ENCODE assay signal across 20 cellular contexts in genomic region chr2:168243061-168243460, GRCh38. TPM values are rescaled to one million over a fixed set of nuclear protein-coding genes. Genes with fewer than 3 reads are reported as not detected.
A peak's percentile ranks its signal among the peaks of the same experiment; 100 is the strongest.
DNase-seq lines count a peak whose midpoint lies in the region; ATAC-seq and TF ChIP-seq lines count a peak whose summit lies in the region.
"Had no signal": no experiment of that assay in that cellular context is flagged by ENCODE, and none has a peak within 500 bp of the region (broad histone marks: within the 10 kb centered on the region; RNA-seq: fewer than 3 reads in every experiment).

No MANE protein-coding gene starts in this region.

- no peak for ATAC-seq in activated CD4-positive, alpha-beta T cell treated with anti-CD3 and anti-CD28 coated beads for 36 hours
- ATAC-seq in T-helper 17 cell: no peak
- no peak for ATAC-seq in esophagus mucosa
- ATAC-seq: left lung, WTC11 had no signal

- peak overlapping the region; percentile 27 for H3K4me3 Mint-ChIP-seq in activated CD4-positive, alpha-beta T cell treated with anti-CD3 and anti-CD28 coated beads for 36 hours
- H3K4me3 Mint-ChIP-seq in T-helper 17 cell (peak overlapping the region; percentile 7), nephron (peak overlapping the region; percentile 33 to 47 (median 35))
- H3K4me3 Mint-ChIP-seq: dendritic cell treated with granulocyte-macrophage colony-stimulating factor and Interleukin-4, amounts not matched to agents 40 ng/mL and 50 ng/mL, for 4 days; WTC11 had no signal

- H3K27me3 Mint-ChIP-seq in activated CD4-positive, alpha-beta T cell treated with anti-CD3 and anti-CD28 coated beads for 36 hours: no peaks in the 10 kb centered on the region
- H3K27me3 Mint-ChIP-seq in T-helper 17 cell (no peaks in the 10 kb centered on the region), nephron (ENCODE audit: low read depth) (peaks cover 3% of the 10 kb centered on the region)

- H3K27ac ChIP-seq in right atrium auricular region: no peak overlapping the region
- H3K27ac ChIP-seq: adrenal gland, cardiac muscle cell, left lung, Peyer's patch, SJSA1 had no signal

- H3K27ac Mint-ChIP-seq in activated CD4-positive, alpha-beta T cell treated with anti-CD3 and anti-CD28 coated beads for 36 hours: peak overlapping the region; percentile 93
- peak overlapping the region; percentile 95 for H3K27ac Mint-ChIP-seq in T-helper 17 cell
- peak overlapping the region in 2 of 3 experiments; percentile 60 to 92 for H3K27ac Mint-ChIP-seq in nephron
- H3K27ac Mint-ChIP-seq: dendritic cell treated with granulocyte-macrophage colony-stimulating factor and Interleukin-4, amounts not matched to agents 40 ng/mL and 50 ng/mL, for 4 days; WTC11 had no signal

- in situ Hi-C loops in KBM-7 (cut with MboI; ENCODE audit: low pct_unique_long_range_greater_than_20kb, low sequenced_read_pairs): no loop called here

- intact Hi-C loops in activated CD4-positive, alpha-beta T cell treated with anti-CD3 and anti-CD28 coated beads for 36 hours (cut with DNase I, micrococcal nuclease): loop anchor here (10.0 kb wide), 4 partner anchors 212 to 1582 kb away; partner anchors contain the start of genes CERS6 (in 1 of the 2), LRP2 (in 1 of the 2), METTL5 (in 1 of the 2) and UBR3 (in 1 of the 2)

- H3K4me3 ChIP-seq in right atrium auricular region: no peak overlapping the region
- H3K4me3 ChIP-seq: adrenal gland, cardiac muscle cell, left lung, Peyer's patch, SJSA1 had no signal

- no peak for DNase-seq in activated CD4-positive, alpha-beta T cell treated with anti-CD3 and anti-CD28 coated beads for 36 hours
- DNase-seq in activated CD4-positive, alpha-beta T cell treated with anti-CD3 and anti-CD28 coated beads for 4 hours: no peak
- DNase-seq in ELF-1 (ENCODE audit: low read depth, low spot score) (peak; percentile 7), T-helper 17 cell (no peak), KBM-7 (no peak), right atrium auricular region (ENCODE audit: low spot score) (no peak)
- DNase-seq: adrenal gland; Kasumi-1; left lung; NCI-H1092; NCI-H774; Peyer's patch; stimulated activated CD4-positive, alpha-beta T cell treated with anti-CD3 and anti-CD28 coated beads, Interleukin-2, amount 100 ng/mL, for 24 hours; stimulated activated naive CD4-positive, alpha-beta T cell had no signal

- POLR2A ChIA-PET in activated CD4-positive, alpha-beta T cell treated with anti-CD3 and anti-CD28 coated beads for 36 hours (lab: Charles Lee): no interaction called here

- H3K27me3 ChIP-seq in right atrium auricular region: no peaks in the 10 kb centered on the region
- H3K27me3 ChIP-seq: adrenal gland, cardiac muscle cell, left lung, Peyer's patch, SJSA1 had no signal

- H3K36me3 Mint-ChIP-seq in activated CD4-positive, alpha-beta T cell treated with anti-CD3 and anti-CD28 coated beads for 36 hours (ENCODE audit: low read depth): peaks cover 18% of the 10 kb centered on the region
- H3K36me3 Mint-ChIP-seq in T-helper 17 cell (ENCODE audit: low read depth): no peaks in the 10 kb centered on the region
- H3K36me3 Mint-ChIP-seq in nephron (ENCODE audit: low read depth): peaks cover 5% of the 10 kb centered on the region

- no peaks in the 10 kb centered on the region for H3K9me3 Mint-ChIP-seq in activated CD4-positive, alpha-beta T cell treated with anti-CD3 and anti-CD28 coated beads for 36 hours (ENCODE audit: low read depth)
- no peaks in the 10 kb centered on the region for H3K9me3 Mint-ChIP-seq in nephron
- H3K9me3 Mint-ChIP-seq: dendritic cell treated with granulocyte-macrophage colony-stimulating factor and Interleukin-4, amounts not matched to agents 40 ng/mL and 50 ng/mL, for 4 days; WTC11 had no signal

- CTCF ChIA-PET in activated CD4-positive, alpha-beta T cell treated with anti-CD3 and anti-CD28 coated beads for 36 hours (lab: Charles Lee): no interaction called here

- TF ChIP-seq CTCF in nephron (IDR thresholded peaks at IDR 0.05; ENCODE audit: unreplicated experiment in 3 of 3) (no peak), right atrium auricular region (IDR thresholded peaks at IDR 0.05) (no peak)

- peaks cover 32% of the 10 kb centered on the region for H3K4me1 Mint-ChIP-seq in activated CD4-positive, alpha-beta T cell treated with anti-CD3 and anti-CD28 coated beads for 36 hours
- H3K4me1 Mint-ChIP-seq in T-helper 17 cell (peaks cover 32% of the 10 kb centered on the region), nephron (peaks cover 35% of the 10 kb centered on the region)

- no peaks in the 10 kb centered on the region for H3K36me3 ChIP-seq in right atrium auricular region
- H3K36me3 ChIP-seq: adrenal gland, cardiac muscle cell, left lung, Peyer's patch, SJSA1 had no signal

- H3K4me1 ChIP-seq in right atrium auricular region: peaks cover 0 to 29% of the 10 kb centered on the region in 2 donors
- H3K4me1 ChIP-seq: adrenal gland had no signal

- H3K9me3 ChIP-seq in T-helper 17 cell (ENCODE audit: control insufficient read depth, low read length, poor library complexity, severe bottlenecking) (no peaks in the 10 kb centered on the region), right atrium auricular region (no peaks in the 10 kb centered on the region)
- H3K9me3 ChIP-seq: adrenal gland, left lung, Peyer's patch, SJSA1 had no signal

RNA-seq across cellular contexts. Expression of gene STK39, which starts 4.3 kb away (rescaled TPM):
- 10 to 100 TPM; 42.1 to 44.5 TPM for total RNA-seq in activated CD4-positive, alpha-beta T cell treated with anti-CD3 and anti-CD28 coated beads for 36 hours
- 10 to 100 TPM; 24.1 to 26.1 TPM for total RNA-seq in T-helper 17 cell
- total RNA-seq in esophagus mucosa: 29.6 TPM
- total RNA-seq in right atrium auricular region: 10 to 100 TPM in 1 of 2 donors, 1 to 10 TPM in 1; 6.0 to 13.6 TPM
